ENCODE assay signal across 20 cellular contexts in the genomic region with DNA sequence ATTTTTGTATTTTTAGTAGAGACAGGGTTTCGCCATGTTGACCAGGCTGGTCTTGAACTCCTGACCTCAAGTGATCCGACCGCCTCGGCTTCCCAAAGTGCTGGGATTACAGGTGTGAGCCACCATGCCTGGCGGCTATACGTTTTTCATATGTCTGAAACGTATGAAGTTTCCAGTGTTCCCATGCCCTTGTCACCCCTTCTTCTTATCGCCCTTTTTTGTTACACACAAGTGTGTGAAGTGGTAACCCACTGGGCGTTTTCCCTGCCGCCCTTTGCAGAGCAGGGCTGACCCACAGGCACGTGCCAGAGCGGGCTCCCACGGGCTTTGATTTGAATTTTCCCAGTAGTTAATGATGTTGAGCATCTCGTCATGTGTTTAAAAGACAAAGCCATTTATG. TPM values are rescaled to one million over a fixed set of nuclear protein-coding genes. Genes with fewer than 3 reads are reported as not detected.
"Had no signal": no experiment of that assay in that cellular context is flagged by ENCODE, and none has a peak within 500 bp of the region (broad histone marks: within the 10 kb centered on the region; RNA-seq: fewer than 3 reads in every experiment).

No MANE protein-coding gene starts in this region.

- H3K36me3 ChIP-seq: brain microvascular endothelial cell had no signal

- H3K27ac Mint-ChIP-seq: immature natural killer cell; nephron progenitor cell; stimulated activated naive CD8-positive, alpha-beta T cell treated with anti-CD3 and anti-CD28 coated beads, Interleukin-15, amount 100 ng/mL, for 72 hours had no signal

- H3K9me3 ChIP-seq: testis had no signal

- H3K27me3 ChIP-seq: brain microvascular endothelial cell, testis had no signal

- H3K27ac ChIP-seq: brain microvascular endothelial cell, testis, VCaP had no signal

- H3K27me3 Mint-ChIP-seq: activated T-helper 17 cell treated with anti-CD3 and anti-CD28 coated beads, Interleukin-2, amount 50 U/mL, for 72 hours; stimulated activated naive CD8-positive, alpha-beta T cell treated with anti-CD3 and anti-CD28 coated beads, Interleukin-15, amount 100 ng/mL, for 72 hours had no signal

- ATAC-seq: activated T-helper 17 cell treated with anti-CD3 and anti-CD28 coated beads, Interleukin-2, amount 50 U/mL, for 72 hours; esophagus mucosa; left colon; stimulated activated naive CD8-positive, alpha-beta T cell treated with anti-CD3 and anti-CD28 coated beads, Interleukin-15, amount 100 ng/mL, for 72 hours had no signal

- FAIRE-seq: endometrium, urothelium cell line had no signal

- H3K4me3 ChIP-seq: testis had no signal

- DNase-seq: activated CD4-positive, alpha-beta T cell treated with anti-CD3 and anti-CD28 coated beads for 4 hours; activated naive CD8-positive, alpha-beta T cell treated with anti-CD3 and anti-CD28 coated beads for 36 hours; brain microvascular endothelial cell; immature natural killer cell; left colon; mesendoderm; nephron progenitor cell; stimulated activated CD4-positive, alpha-beta T cell treated with anti-CD3 and anti-CD28 coated beads, Interleukin-12 subunit alpha, Interleukin-12 subunit beta, amount 100 ng/mL, for 4 hours; T-helper 1 cell; testis had no signal

- H3K4me3 Mint-ChIP-seq: activated naive CD8-positive, alpha-beta T cell treated with anti-CD3 and anti-CD28 coated beads for 36 hours; immature natural killer cell; nephron progenitor cell; stimulated activated naive CD8-positive, alpha-beta T cell treated with anti-CD3 and anti-CD28 coated beads, Interleukin-15, amount 100 ng/mL, for 72 hours had no signal

- H3K4me1 ChIP-seq: testis had no signal

RNA-seq across cellular contexts. Expression of a gene that starts 35.0 kb away (rescaled TPM):
- total RNA-seq: activated naive CD8-positive, alpha-beta T cell treated with anti-CD3 and anti-CD28 coated beads for 36 hours; dermis microvascular lymphatic vessel endothelial cell; esophagus mucosa; glomerular endothelial cell; osteoblast; SK-MEL-5 had no signal
- polyA plus RNA-seq: immature natural killer cell had no signal
